In genomic region chr14:65222434-65222833, GRCh38 we compare ENCODE assay signal across 1 cellular context.
A peak's percentile ranks its signal among the peaks of the same experiment; 100 is the strongest.
TF ChIP-seq lines count a peak whose summit lies in the region.

No MANE protein-coding gene starts in this region.

TF ChIP-seq in HepG2, 621 proteins besides CTCF, POLR2A, EP300 and RAD21 (continued from another document and continues in another):
- TF ChIP-seq, protein P1, sequence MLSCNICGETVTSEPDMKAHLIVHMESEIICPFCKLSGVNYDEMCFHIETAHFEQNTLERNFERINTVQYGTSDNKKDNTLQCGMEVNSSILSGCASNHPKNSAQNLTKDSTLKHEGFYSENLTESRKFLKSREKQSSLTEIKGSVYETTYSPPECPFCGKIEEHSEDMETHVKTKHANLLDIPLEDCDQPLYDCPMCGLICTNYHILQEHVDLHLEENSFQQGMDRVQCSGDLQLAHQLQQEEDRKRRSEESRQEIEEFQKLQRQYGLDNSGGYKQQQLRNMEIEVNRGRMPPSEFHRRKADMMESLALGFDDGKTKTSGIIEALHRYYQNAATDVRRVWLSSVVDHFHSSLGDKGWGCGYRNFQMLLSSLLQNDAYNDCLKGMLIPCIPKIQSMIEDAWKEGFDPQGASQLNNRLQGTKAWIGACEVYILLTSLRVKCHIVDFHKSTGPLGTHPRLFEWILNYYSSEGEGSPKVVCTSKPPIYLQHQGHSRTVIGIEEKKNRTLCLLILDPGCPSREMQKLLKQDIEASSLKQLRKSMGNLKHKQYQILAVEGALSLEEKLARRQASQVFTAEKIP (CRISPR knock-in tag; IDR thresholded peaks at IDR 0.05; ENCODE audit: borderline replicate concordance) = no peak
- no peak for TF ChIP-seq ZNF652 (CRISPR knock-in tag; IDR thresholded peaks at IDR 0.05; ENCODE audit: borderline replicate concordance, low read depth)
- TF ChIP-seq ARID2 (CRISPR knock-in tag; IDR thresholded peaks at IDR 0.05; ENCODE audit: borderline replicate concordance) = no peak
- TF ChIP-seq ZNF441 (CRISPR knock-in tag; IDR thresholded peaks at IDR 0.05; ENCODE audit: borderline replicate concordance) = no peak
- TF ChIP-seq ZNF256 (CRISPR knock-in tag; conservative IDR thresholded peaks at IDR 0.05) = no peak
- no peak for TF ChIP-seq HDAC1 (CRISPR knock-in tag; IDR thresholded peaks at IDR 0.05)
- peak; percentile 47 for TF ChIP-seq TEAD3 (CRISPR knock-in tag; optimal IDR thresholded peaks at IDR 0.05; ENCODE audit: borderline replicate concordance)
- TF ChIP-seq HES4 (CRISPR knock-in tag; IDR thresholded peaks at IDR 0.05; ENCODE audit: borderline replicate concordance) = no peak
- no peak for TF ChIP-seq ZNF276 (CRISPR knock-in tag; IDR thresholded peaks at IDR 0.05; ENCODE audit: low read depth)
- no peak for TF ChIP-seq IKZF1 (IDR thresholded peaks at IDR 0.05)
- no peak for TF ChIP-seq HMGA1 (CRISPR knock-in tag; conservative IDR thresholded peaks at IDR 0.05)
- TF ChIP-seq ZMYM2 (CRISPR knock-in tag; IDR thresholded peaks at IDR 0.05) = no peak
- TF ChIP-seq, protein P2, sequence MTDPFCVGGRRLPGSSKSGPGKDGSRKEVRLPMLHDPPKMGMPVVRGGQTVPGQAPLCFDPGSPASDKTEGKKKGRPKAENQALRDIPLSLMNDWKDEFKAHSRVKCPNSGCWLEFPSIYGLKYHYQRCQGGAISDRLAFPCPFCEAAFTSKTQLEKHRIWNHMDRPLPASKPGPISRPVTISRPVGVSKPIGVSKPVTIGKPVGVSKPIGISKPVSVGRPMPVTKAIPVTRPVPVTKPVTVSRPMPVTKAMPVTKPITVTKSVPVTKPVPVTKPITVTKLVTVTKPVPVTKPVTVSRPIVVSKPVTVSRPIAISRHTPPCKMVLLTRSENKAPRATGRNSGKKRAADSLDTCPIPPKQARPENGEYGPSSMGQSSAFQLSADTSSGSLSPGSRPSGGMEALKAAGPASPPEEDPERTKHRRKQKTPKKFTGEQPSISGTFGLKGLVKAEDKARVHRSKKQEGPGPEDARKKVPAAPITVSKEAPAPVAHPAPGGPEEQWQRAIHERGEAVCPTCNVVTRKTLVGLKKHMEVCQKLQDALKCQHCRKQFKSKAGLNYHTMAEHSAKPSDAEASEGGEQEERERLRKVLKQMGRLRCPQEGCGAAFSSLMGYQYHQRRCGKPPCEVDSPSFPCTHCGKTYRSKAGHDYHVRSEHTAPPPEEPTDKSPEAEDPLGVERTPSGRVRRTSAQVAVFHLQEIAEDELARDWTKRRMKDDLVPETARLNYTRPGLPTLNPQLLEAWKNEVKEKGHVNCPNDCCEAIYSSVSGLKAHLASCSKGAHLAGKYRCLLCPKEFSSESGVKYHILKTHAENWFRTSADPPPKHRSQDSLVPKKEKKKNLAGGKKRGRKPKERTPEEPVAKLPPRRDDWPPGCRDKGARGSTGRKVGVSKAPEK (CRISPR knock-in tag; IDR thresholded peaks at IDR 0.05; ENCODE audit: borderline replicate concordance) = no peak
- TF ChIP-seq ZNF20 (CRISPR knock-in tag; IDR thresholded peaks at IDR 0.05) = no peak
- no peak for TF ChIP-seq BRCA1 (CRISPR knock-in tag; IDR thresholded peaks at IDR 0.05)
- TF ChIP-seq CENPX (CRISPR knock-in tag; IDR thresholded peaks at IDR 0.05) = no peak
- TF ChIP-seq ZNF720 (CRISPR knock-in tag; IDR thresholded peaks at IDR 0.05) = no peak
- no peak for TF ChIP-seq HCFC1 (IDR thresholded peaks at IDR 0.05; ENCODE audit: low read depth, low read length)
- no peak for TF ChIP-seq MTF1 (CRISPR knock-in tag; IDR thresholded peaks at IDR 0.05)
- TF ChIP-seq FOXJ3 (CRISPR knock-in tag; IDR thresholded peaks at IDR 0.05; ENCODE audit: borderline replicate concordance) = no peak
- TF ChIP-seq ZNF879 (CRISPR knock-in tag; IDR thresholded peaks at IDR 0.05) = no peak
- TF ChIP-seq, protein P3, sequence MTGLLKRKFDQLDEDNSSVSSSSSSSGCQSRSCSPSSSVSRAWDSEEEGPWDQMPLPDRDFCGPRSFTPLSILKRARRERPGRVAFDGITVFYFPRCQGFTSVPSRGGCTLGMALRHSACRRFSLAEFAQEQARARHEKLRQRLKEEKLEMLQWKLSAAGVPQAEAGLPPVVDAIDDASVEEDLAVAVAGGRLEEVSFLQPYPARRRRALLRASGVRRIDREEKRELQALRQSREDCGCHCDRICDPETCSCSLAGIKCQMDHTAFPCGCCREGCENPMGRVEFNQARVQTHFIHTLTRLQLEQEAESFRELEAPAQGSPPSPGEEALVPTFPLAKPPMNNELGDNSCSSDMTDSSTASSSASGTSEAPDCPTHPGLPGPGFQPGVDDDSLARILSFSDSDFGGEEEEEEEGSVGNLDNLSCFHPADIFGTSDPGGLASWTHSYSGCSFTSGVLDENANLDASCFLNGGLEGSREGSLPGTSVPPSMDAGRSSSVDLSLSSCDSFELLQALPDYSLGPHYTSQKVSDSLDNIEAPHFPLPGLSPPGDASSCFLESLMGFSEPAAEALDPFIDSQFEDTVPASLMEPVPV (CRISPR knock-in tag; IDR thresholded peaks at IDR 0.05) = no peak
- TF ChIP-seq ZNF318 (CRISPR knock-in tag; IDR thresholded peaks at IDR 0.05) = no peak
- TF ChIP-seq HNRNPL (IDR thresholded peaks at IDR 0.05; ENCODE audit: low read depth, low read length) = no peak
- TF ChIP-seq ZNF557 (CRISPR knock-in tag; IDR thresholded peaks at IDR 0.05) = no peak
- TF ChIP-seq MAF1 (CRISPR knock-in tag; IDR thresholded peaks at IDR 0.05; ENCODE audit: borderline replicate concordance) = no peak
- TF ChIP-seq ARID5B (CRISPR knock-in tag; IDR thresholded peaks at IDR 0.05) = peak; percentile 46; the same call in 1 of the 2 replicates
- TF ChIP-seq NR3C1 (CRISPR knock-in tag; IDR thresholded peaks at IDR 0.05) = no peak
- TF ChIP-seq, protein P4, sequence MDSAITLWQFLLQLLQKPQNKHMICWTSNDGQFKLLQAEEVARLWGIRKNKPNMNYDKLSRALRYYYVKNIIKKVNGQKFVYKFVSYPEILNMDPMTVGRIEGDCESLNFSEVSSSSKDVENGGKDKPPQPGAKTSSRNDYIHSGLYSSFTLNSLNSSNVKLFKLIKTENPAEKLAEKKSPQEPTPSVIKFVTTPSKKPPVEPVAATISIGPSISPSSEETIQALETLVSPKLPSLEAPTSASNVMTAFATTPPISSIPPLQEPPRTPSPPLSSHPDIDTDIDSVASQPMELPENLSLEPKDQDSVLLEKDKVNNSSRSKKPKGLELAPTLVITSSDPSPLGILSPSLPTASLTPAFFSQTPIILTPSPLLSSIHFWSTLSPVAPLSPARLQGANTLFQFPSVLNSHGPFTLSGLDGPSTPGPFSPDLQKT (CRISPR knock-in tag; IDR thresholded peaks at IDR 0.05; ENCODE audit: borderline replicate concordance) = no peak
- TF ChIP-seq, protein P5, sequence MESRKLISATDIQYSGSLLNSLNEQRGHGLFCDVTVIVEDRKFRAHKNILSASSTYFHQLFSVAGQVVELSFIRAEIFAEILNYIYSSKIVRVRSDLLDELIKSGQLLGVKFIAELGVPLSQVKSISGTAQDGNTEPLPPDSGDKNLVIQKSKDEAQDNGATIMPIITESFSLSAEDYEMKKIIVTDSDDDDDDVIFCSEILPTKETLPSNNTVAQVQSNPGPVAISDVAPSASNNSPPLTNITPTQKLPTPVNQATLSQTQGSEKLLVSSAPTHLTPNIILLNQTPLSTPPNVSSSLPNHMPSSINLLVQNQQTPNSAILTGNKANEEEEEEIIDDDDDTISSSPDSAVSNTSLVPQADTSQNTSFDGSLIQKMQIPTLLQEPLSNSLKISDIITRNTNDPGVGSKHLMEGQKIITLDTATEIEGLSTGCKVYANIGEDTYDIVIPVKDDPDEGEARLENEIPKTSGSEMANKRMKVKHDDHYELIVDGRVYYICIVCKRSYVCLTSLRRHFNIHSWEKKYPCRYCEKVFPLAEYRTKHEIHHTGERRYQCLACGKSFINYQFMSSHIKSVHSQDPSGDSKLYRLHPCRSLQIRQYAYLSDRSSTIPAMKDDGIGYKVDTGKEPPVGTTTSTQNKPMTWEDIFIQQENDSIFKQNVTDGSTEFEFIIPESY (CRISPR knock-in tag; IDR thresholded peaks at IDR 0.05) = 0 out of 2 replicates have a peak, but pooled peaks have one; percentile 14
- TF ChIP-seq PHF8 (CRISPR knock-in tag; IDR thresholded peaks at IDR 0.05) = peak; percentile 12; the same call in 1 of the 2 replicates
- 0 out of 2 replicates have a peak, but pooled peaks have one; percentile 17 for TF ChIP-seq RARA (CRISPR knock-in tag; IDR thresholded peaks at IDR 0.05)
- no peak for TF ChIP-seq MAFF (IDR thresholded peaks at IDR 0.05; ENCODE audit: low read depth, low read length)
- no peak for TF ChIP-seq FOXM1 (CRISPR knock-in tag; IDR thresholded peaks at IDR 0.05)
- no peak for TF ChIP-seq TCF12 (IDR thresholded peaks at IDR 0.05)
- TF ChIP-seq TCF12 (CRISPR knock-in tag; IDR thresholded peaks at IDR 0.05) = no peak
